ENCODE assay signal across 12 cellular contexts in the genomic region with DNA sequence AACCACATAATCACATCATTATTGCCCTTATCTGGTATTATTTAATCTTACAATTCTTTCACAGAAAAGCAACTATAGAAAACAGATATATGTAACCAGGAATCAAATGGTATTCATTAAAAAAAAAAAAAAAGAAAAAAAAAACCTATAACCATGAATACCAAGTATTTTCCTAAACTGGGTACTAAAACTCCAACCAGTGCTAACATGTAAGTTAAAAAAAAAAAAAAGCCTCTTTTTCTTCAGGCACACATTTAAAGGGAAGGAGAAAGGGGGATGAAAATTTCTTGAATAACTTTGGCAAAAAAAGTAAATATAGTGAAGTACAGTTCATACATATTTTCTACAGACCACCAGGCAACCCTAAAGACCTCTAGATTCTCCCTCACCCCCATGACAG. TPM values are rescaled to one million over a fixed set of nuclear protein-coding genes. Genes with fewer than 3 reads are reported as not detected.
DNase-seq lines count a peak whose midpoint lies in the region; ATAC-seq and TF ChIP-seq lines count a peak whose summit lies in the region.
"Had no signal": no experiment of that assay in that cellular context is flagged by ENCODE, and none has a peak within 500 bp of the region (broad histone marks: within the 10 kb centered on the region; RNA-seq: fewer than 3 reads in every experiment).

No MANE protein-coding gene starts in this region.

- no peak overlapping the region for H2AFZ ChIP-seq in DND-41 (ENCODE audit: low read depth, low read length)

- ATAC-seq in DND-41 (ENCODE audit: insufficient read depth, low read depth): no peak
- ATAC-seq in naive thymus-derived CD4-positive, alpha-beta T cell: no peak
- no peak for ATAC-seq in left lung

- H3K9ac ChIP-seq in DND-41 (ENCODE audit: low read depth, low read length): peak overlapping the region; percentile 87

- no peaks in the 10 kb centered on the region for H3K9me3 ChIP-seq in DND-41 (ENCODE audit: insufficient read depth, low read length, severe bottlenecking)
- no peaks in the 10 kb centered on the region for H3K9me3 ChIP-seq in naive thymus-derived CD4-positive, alpha-beta T cell (ENCODE audit: control insufficient read depth in 2 of 3, low read length in 3 of 3)
- no peaks in the 10 kb centered on the region for H3K9me3 ChIP-seq in left lung
- H3K9me3 ChIP-seq: stomach had no signal

- H3K36me3 ChIP-seq in DND-41 (ENCODE audit: insufficient read depth, low read length) (peaks cover 8% of the 10 kb centered on the region; the same call in 1 of the 2 replicates), left lung (no peaks in the 10 kb centered on the region)
- no peaks in the 10 kb centered on the region for H3K36me3 ChIP-seq in naive thymus-derived CD4-positive, alpha-beta T cell (ENCODE audit: control insufficient read depth in 2 of 3, insufficient read depth in 3 of 3, low read length in 3 of 3)
- H3K36me3 ChIP-seq: stomach had no signal

- peak overlapping the region; percentile 47 for H3K4me3 Mint-ChIP-seq in activated T-helper 2 cell treated with anti-CD3 and anti-CD28 coated beads, Interferon-gamma antibody, Interleukin-2, Interleukin-4, amounts not matched to agents 10 μg/mL and 5 μg/mL and 100 μg/mL, durations not matched to agents 14 hours and 24 hours and 36 hours (ENCODE audit: low read depth)
- H3K4me3 Mint-ChIP-seq in naive thymus-derived CD4-positive, alpha-beta T cell: peak overlapping the region in 6 of 10 donors; percentile 11 to 96 (median 54)
- H3K4me3 Mint-ChIP-seq: dendritic cell treated with granulocyte-macrophage colony-stimulating factor and Interleukin-4, amounts not matched to agents 40 ng/mL and 50 ng/mL, for 4 days had no signal

- H3K4me1 ChIP-seq in DND-41 (ENCODE audit: insufficient read depth, low read length): peaks cover 40% of the 10 kb centered on the region
- peaks cover 12 to 15% of the 10 kb centered on the region in 2 donors for H3K4me1 ChIP-seq in naive thymus-derived CD4-positive, alpha-beta T cell (ENCODE audit: control insufficient read depth in 2 of 2, insufficient read depth in 2 of 2, low read length in 2 of 2)
- peaks cover 0 to 25% of the 10 kb centered on the region in 2 donors for H3K4me1 ChIP-seq in left lung

- peaks cover 42% of the 10 kb centered on the region for H3K4me1 Mint-ChIP-seq in activated T-helper 2 cell treated with anti-CD3 and anti-CD28 coated beads, Interferon-gamma antibody, Interleukin-2, Interleukin-4, amounts not matched to agents 10 μg/mL and 5 μg/mL and 100 μg/mL, durations not matched to agents 14 hours and 24 hours and 36 hours (ENCODE audit: low read depth)
- H3K4me1 Mint-ChIP-seq in naive thymus-derived CD4-positive, alpha-beta T cell: peaks cover 27 to 62% (median 38%) of the 10 kb centered on the region in 7 donors

- H3K4me3 ChIP-seq in DND-41 (ENCODE audit: low read depth in 1 of 2, low read length in 2 of 2): peak overlapping the region; percentile 83 to 99; a peak in 3 of 4 replicates
- H3K4me3 ChIP-seq in HL-60 (replicated peaks; ENCODE audit: insufficient read depth, low read length): peak overlapping the region; percentile 95
- H3K4me3 ChIP-seq in naive thymus-derived CD4-positive, alpha-beta T cell (ENCODE audit: low read length): no peak overlapping the region
- no peak overlapping the region for H3K4me3 ChIP-seq in left lung

- H3K9me3 Mint-ChIP-seq in activated T-helper 2 cell treated with anti-CD3 and anti-CD28 coated beads, Interferon-gamma antibody, Interleukin-2, Interleukin-4, amounts not matched to agents 10 μg/mL and 5 μg/mL and 100 μg/mL, durations not matched to agents 14 hours and 24 hours and 36 hours: no peaks in the 10 kb centered on the region
- peaks cover 0 to 5% (median 0%) of the 10 kb centered on the region in 11 donors for H3K9me3 Mint-ChIP-seq in naive thymus-derived CD4-positive, alpha-beta T cell
- H3K9me3 Mint-ChIP-seq: dendritic cell treated with granulocyte-macrophage colony-stimulating factor and Interleukin-4, amounts not matched to agents 40 ng/mL and 50 ng/mL, for 4 days had no signal

- no peak overlapping the region for H3K27ac Mint-ChIP-seq in activated T-helper 2 cell treated with anti-CD3 and anti-CD28 coated beads, Interferon-gamma antibody, Interleukin-2, Interleukin-4, amounts not matched to agents 10 μg/mL and 5 μg/mL and 100 μg/mL, durations not matched to agents 14 hours and 24 hours and 36 hours
- no peak overlapping the region for H3K27ac Mint-ChIP-seq in naive thymus-derived CD4-positive, alpha-beta T cell
- H3K27ac Mint-ChIP-seq: dendritic cell treated with granulocyte-macrophage colony-stimulating factor and Interleukin-4, amounts not matched to agents 40 ng/mL and 50 ng/mL, for 4 days had no signal

- POLR2A ChIA-PET in naive thymus-derived CD4-positive, alpha-beta T cell (lab: Charles Lee): interaction anchor here (1.5 kb wide), 1 partner anchor 475 kb away, joined by 3 read pairs; a partner anchor contains a TSS

- H3K27me3 ChIP-seq in DND-41 (ENCODE audit: insufficient read depth, low read length, poor library complexity) (no peaks in the 10 kb centered on the region), HL-60 (ENCODE audit: insufficient read depth, poor library complexity, severe bottlenecking) (no peaks in the 10 kb centered on the region), left lung (no peaks in the 10 kb centered on the region)
- no peaks in the 10 kb centered on the region for H3K27me3 ChIP-seq in naive thymus-derived CD4-positive, alpha-beta T cell (ENCODE audit: control insufficient read depth in 2 of 2, insufficient read depth in 2 of 2, low read length in 2 of 2)
- H3K27me3 ChIP-seq: stomach had no signal

- H3K27ac ChIP-seq in DND-41 (ENCODE audit: low read length): no peak overlapping the region
- peak overlapping the region; percentile 96 for H3K27ac ChIP-seq in HL-60 (replicated peaks)
- H3K27ac ChIP-seq in naive thymus-derived CD4-positive, alpha-beta T cell (ENCODE audit: low read depth, low read length): no peak overlapping the region
- no peak overlapping the region for H3K27ac ChIP-seq in left lung
- H3K27ac ChIP-seq: stomach had no signal

- H3K36me3 Mint-ChIP-seq in activated T-helper 2 cell treated with anti-CD3 and anti-CD28 coated beads, Interferon-gamma antibody, Interleukin-2, Interleukin-4, amounts not matched to agents 10 μg/mL and 5 μg/mL and 100 μg/mL, durations not matched to agents 14 hours and 24 hours and 36 hours (ENCODE audit: low read depth): peaks cover 25% of the 10 kb centered on the region
- peaks cover 0 to 4% (median 0%) of the 10 kb centered on the region in 5 donors for H3K36me3 Mint-ChIP-seq in naive thymus-derived CD4-positive, alpha-beta T cell

- H3K79me2 ChIP-seq in DND-41 (ENCODE audit: insufficient read depth, low read length): peaks cover 94% of the 10 kb centered on the region

- no peaks in the 10 kb centered on the region for H3K27me3 Mint-ChIP-seq in activated T-helper 2 cell treated with anti-CD3 and anti-CD28 coated beads, Interferon-gamma antibody, Interleukin-2, Interleukin-4, amounts not matched to agents 10 μg/mL and 5 μg/mL and 100 μg/mL, durations not matched to agents 14 hours and 24 hours and 36 hours (ENCODE audit: low read depth)
- H3K27me3 Mint-ChIP-seq in naive thymus-derived CD4-positive, alpha-beta T cell: no peaks in the 10 kb centered on the region
- H3K27me3 Mint-ChIP-seq: dendritic cell treated with granulocyte-macrophage colony-stimulating factor and Interleukin-4, amounts not matched to agents 40 ng/mL and 50 ng/mL, for 4 days had no signal

- intact Hi-C loops in activated T-helper 2 cell treated with anti-CD3 and anti-CD28 coated beads, Interferon-gamma antibody, Interleukin-2, Interleukin-4, amounts not matched to agents 10 μg/mL and 5 μg/mL and 100 μg/mL, durations not matched to agents 14 hours and 24 hours and 36 hours (cut with micrococcal nuclease): no loop called here
- intact Hi-C loops in naive thymus-derived CD4-positive, alpha-beta T cell (cut with micrococcal nuclease): no loop called here
- intact Hi-C loops in left lung (cut with DNase I): no loop called here

- CTCF ChIA-PET in naive thymus-derived CD4-positive, alpha-beta T cell (lab: Charles Lee): interaction anchor here (1.0 to 1.5 kb wide), 2 partner anchors 8 to 10 kb away, joined by 4 read pairs; no protein-coding TSS in a partner anchor

- H4K20me1 ChIP-seq in DND-41 (ENCODE audit: insufficient read depth, low read length): peaks cover 44% of the 10 kb centered on the region

- DNase-seq in DND-41 (no peak), HL-60 (ENCODE audit: low read depth in 1 of 2, low spot score in 1 of 2) (no peak), HUDEP-2 (lab: John Stamatoyannopoulos, UW; ENCODE audit: unreplicated experiment in 76 of 76) (no peak), NCI-H1092 treated with DMSO at 0.1 percent for 48 hours (lab: John Stamatoyannopoulos, UW) (no peak), DMS53 treated with DMSO at 0.1 percent for 48 hours (lab: John Stamatoyannopoulos, UW; ENCODE audit: unreplicated experiment) (no peak), left lung (no peak)
- DNase-seq in activated T-helper 2 cell treated with anti-CD3 and anti-CD28 coated beads, Interferon-gamma antibody, Interleukin-2, Interleukin-4, amounts not matched to agents 10 μg/mL and 5 μg/mL and 100 μg/mL, durations not matched to agents 14 hours and 24 hours and 36 hours (ENCODE audit: low spot score): no peak
- DNase-seq in naive thymus-derived CD4-positive, alpha-beta T cell: no peak
- DNase-seq: activated effector memory CD4-positive, alpha-beta T cell treated with anti-CD3 and anti-CD28 coated beads, Interleukin-2, amount 50 U/mL, for 16 hours; GOT3; stomach had no signal

- TF ChIP-seq CTCF in DND-41 (IDR thresholded peaks at IDR 0.05; ENCODE audit: borderline replicate concordance, extremely low read depth, low read length, poor library complexity, severe bottlenecking) (no peak), HL-60 (IDR thresholded peaks at IDR 0.05; ENCODE audit: insufficient read depth, low read length) (no peak), left lung (IDR thresholded peaks at IDR 0.05) (no peak)

- peak overlapping the region; percentile 89 for H3K4me2 ChIP-seq in DND-41 (ENCODE audit: insufficient read depth, low read length)

RNA-seq across cellular contexts. Expression of a gene that starts 2.1 kb away (rescaled TPM):
- total RNA-seq in activated T-helper 2 cell treated with anti-CD3 and anti-CD28 coated beads, Interferon-gamma antibody, Interleukin-2, Interleukin-4, amounts not matched to agents 10 μg/mL and 5 μg/mL and 100 μg/mL, durations not matched to agents 14 hours and 24 hours and 36 hours: 43.4 and 46.2 TPM in 2 replicates
- total RNA-seq in naive thymus-derived CD4-positive, alpha-beta T cell: 10 to 100 TPM in 3 of 5 experiments, 1 to 10 TPM in 2; 7.7 to 30.7 (median 15.3) TPM
- 10 to 100 TPM; 10.4 to 16.5 TPM for polyA plus RNA-seq in naive thymus-derived CD4-positive, alpha-beta T cell
- 1 to 10 TPM; 6.4 to 9.5 TPM for total RNA-seq in left lung

RNA-seq across cellular contexts. Expression of a gene that starts 2.8 kb away (rescaled TPM):
- 320 and 328 TPM in 2 replicates for total RNA-seq in activated T-helper 2 cell treated with anti-CD3 and anti-CD28 coated beads, Interferon-gamma antibody, Interleukin-2, Interleukin-4, amounts not matched to agents 10 μg/mL and 5 μg/mL and 100 μg/mL, durations not matched to agents 14 hours and 24 hours and 36 hours
- 100 to 1,000 TPM in 1 of 5 experiments, 10 to 100 TPM in 4; 25.5 to 157 (median 26.8) TPM for total RNA-seq in naive thymus-derived CD4-positive, alpha-beta T cell
- 10 to 100 TPM; 36.8 to 48.0 TPM for polyA plus RNA-seq in naive thymus-derived CD4-positive, alpha-beta T cell
- 10 to 100 TPM; 34.6 to 63.5 TPM for total RNA-seq in left lung

RNA-seq across cellular contexts. Expression of a gene that starts 34.1 kb away (rescaled TPM):
- 187 and 191 TPM in 2 replicates for total RNA-seq in activated T-helper 2 cell treated with anti-CD3 and anti-CD28 coated beads, Interferon-gamma antibody, Interleukin-2, Interleukin-4, amounts not matched to agents 10 μg/mL and 5 μg/mL and 100 μg/mL, durations not matched to agents 14 hours and 24 hours and 36 hours
- 100 to 1,000 TPM in 4 of 5 experiments, 10 to 100 TPM in 1; 98.4 to 145 (median 109) TPM for total RNA-seq in naive thymus-derived CD4-positive, alpha-beta T cell
- 100 to 1,000 TPM; 143 to 174 TPM for polyA plus RNA-seq in naive thymus-derived CD4-positive, alpha-beta T cell
- total RNA-seq in left lung: 10 to 100 TPM; 85.3 to 85.8 TPM

RNA-seq across cellular contexts. Expression of a gene that starts 46.0 kb away (rescaled TPM):
- 10.4 and 15.4 TPM in 2 replicates for total RNA-seq in activated T-helper 2 cell treated with anti-CD3 and anti-CD28 coated beads, Interferon-gamma antibody, Interleukin-2, Interleukin-4, amounts not matched to agents 10 μg/mL and 5 μg/mL and 100 μg/mL, durations not matched to agents 14 hours and 24 hours and 36 hours
- total RNA-seq in naive thymus-derived CD4-positive, alpha-beta T cell: 10 to 100 TPM; 10.2 to 24.7 (median 15.8) TPM
- polyA plus RNA-seq in naive thymus-derived CD4-positive, alpha-beta T cell: 10 to 100 TPM; 10.8 to 26.8 TPM
- 10 to 100 TPM; 12.3 to 15.3 TPM for total RNA-seq in left lung

Comparison
In these comparisons a context has a peak if more than half of its experiments do, and no peak if none do; other contexts are left out.
1. H3K4me3 ChIP-seq: peak in DND-41 (2 of 2) and HL-60 (single experiment); none in naive thymus-derived CD4-positive, alpha-beta T cell (single experiment) and left lung (0 of 2).